ENCODE assay signal across 17 cellular contexts in genomic region chr12:62847709-62848108, GRCh38.
A peak's percentile ranks its signal among the peaks of the same experiment; 100 is the strongest.
DNase-seq lines count a peak whose midpoint lies in the region; ATAC-seq and TF ChIP-seq lines count a peak whose summit lies in the region.
"Had no signal": no experiment of that assay in that cellular context is flagged by ENCODE, and none has a peak within 500 bp of the region (broad histone marks: within the 10 kb centered on the region; RNA-seq: fewer than 3 reads in every experiment).

No MANE protein-coding gene starts in this region.

- ATAC-seq in heart right ventricle (peak in 6 of 8 donors; percentile 22 to 73 (median 61)), mucosa of descending colon (peak; percentile 62), GM21528 (IDR thresholded peaks at IDR 0.05; ENCODE audit: low FRiP score, unreplicated experiment) (no peak)

- H3K9me3 ChIP-seq in heart right ventricle (no peaks in the 10 kb centered on the region), mucosa of descending colon (no peaks in the 10 kb centered on the region), HAP-1 (no peaks in the 10 kb centered on the region)
- H3K9me3 ChIP-seq: BE2C had no signal

- H3K36me3 ChIP-seq in heart right ventricle (no peaks in the 10 kb centered on the region), mucosa of descending colon (ENCODE audit: low read depth) (no peaks in the 10 kb centered on the region), HAP-1 (replicated peaks) (no peaks in the 10 kb centered on the region)
- H3K36me3 ChIP-seq: BE2C had no signal

- WGBS in heart right ventricle, 2 donors, result 68 to 73% methylated on average over 2 of the region's 2 CpGs

- in situ Hi-C loops in HAP-1 (cut with MboI; ENCODE audit: low sequenced_read_pairs), result no loop called here

- H3K27me3 ChIP-seq in heart right ventricle (no peaks in the 10 kb centered on the region), HAP-1 (ENCODE audit: low read depth) (no peaks in the 10 kb centered on the region)
- H3K27me3 ChIP-seq: BE2C had no signal

- H3K9me3 Mint-ChIP-seq in activated naive CD4-positive, alpha-beta T cell treated with anti-CD3 and anti-CD28 coated beads for 36 hours, result no peaks in the 10 kb centered on the region
- H3K9me3 Mint-ChIP-seq: CD4-positive, alpha-beta T cell; H9 had no signal

- TF ChIP-seq CTCF in heart right ventricle (IDR thresholded peaks at IDR 0.05) (no peak), choroid plexus epithelial cell (conservative IDR thresholded peaks at IDR 0.05; ENCODE audit: low read depth, low read length) (no peak), mucosa of descending colon (IDR thresholded peaks at IDR 0.05) (no peak)

- H3K4me1 ChIP-seq in heart right ventricle (peaks cover 3 to 73% (median 26%) of the 10 kb centered on the region in 9 donors), mucosa of descending colon (ENCODE audit: low read depth) (no peaks in the 10 kb centered on the region), HAP-1 (peaks cover 13% of the 10 kb centered on the region)
- H3K4me1 ChIP-seq: BE2C had no signal

- H3K27ac ChIP-seq in heart right ventricle, result peak overlapping the region in 7 of 10 donors; percentile 13 to 78 (median 42)
- no peak overlapping the region for H3K27ac ChIP-seq in substantia nigra (ENCODE audit: low read depth, low read length, poor library complexity, severe bottlenecking)

- intact Hi-C loops in heart right ventricle (cut with DNase I), result loop anchor here in 2 of 10 donors (10.0 kb wide), 1 partner anchor 87 kb away; the partner anchor contains the start of gene PPM1H (in 2 of the 2)
- intact Hi-C loops in cardiac septum (cut with DNase I), result no loop called here
- intact Hi-C loops in mucosa of descending colon (cut with DNase I, micrococcal nuclease), result no loop called here
- intact Hi-C loops in activated naive CD4-positive, alpha-beta T cell treated with anti-CD3 and anti-CD28 coated beads for 36 hours (cut with micrococcal nuclease), result no loop called here

- DNase-seq in heart right ventricle, result no peak
- no peak for DNase-seq in cardiac septum (ENCODE audit: low spot score)
- DNase-seq in choroid plexus epithelial cell (ENCODE audit: low read depth), result peak; percentile 45
- no peak for DNase-seq in mucosa of descending colon
- no peak for DNase-seq in activated naive CD4-positive, alpha-beta T cell treated with anti-CD3 and anti-CD28 coated beads for 36 hours
- DNase-seq in HAP-1 (ENCODE audit: low spot score in 2 of 2), result no peak
- no peak for DNase-seq in substantia nigra (lab: John Stamatoyannopoulos, UW)
- DNase-seq: 8988T; BE2C; CD4-positive, alpha-beta T cell; H9; Karpas-422; MM.1S; NCI-H1105; NCI-H187; NCI-H69 had no signal

- H3K27ac Mint-ChIP-seq in activated naive CD4-positive, alpha-beta T cell treated with anti-CD3 and anti-CD28 coated beads for 36 hours, result no peak overlapping the region
- H3K27ac Mint-ChIP-seq: CD4-positive, alpha-beta T cell had no signal

- peaks cover 11% of the 10 kb centered on the region for H3K27me3 Mint-ChIP-seq in activated naive CD4-positive, alpha-beta T cell treated with anti-CD3 and anti-CD28 coated beads for 36 hours (ENCODE audit: low read depth)

- H3K4me1 Mint-ChIP-seq in activated naive CD4-positive, alpha-beta T cell treated with anti-CD3 and anti-CD28 coated beads for 36 hours (ENCODE audit: low read depth), result no peaks in the 10 kb centered on the region

- no peaks in the 10 kb centered on the region for H3K36me3 Mint-ChIP-seq in activated naive CD4-positive, alpha-beta T cell treated with anti-CD3 and anti-CD28 coated beads for 36 hours (ENCODE audit: low read depth)

- CTCF ChIA-PET in activated naive CD4-positive, alpha-beta T cell treated with anti-CD3 and anti-CD28 coated beads for 36 hours (lab: Charles Lee), result interaction anchor here (0.7 kb wide), 1 partner anchor 86 kb away, joined by 4 read pairs; no protein-coding TSS in a partner anchor

- no peak overlapping the region for H3K4me3 Mint-ChIP-seq in activated naive CD4-positive, alpha-beta T cell treated with anti-CD3 and anti-CD28 coated beads for 36 hours
- H3K4me3 Mint-ChIP-seq: CD4-positive, alpha-beta T cell; H9 had no signal

- no peak overlapping the region for H3K4me3 ChIP-seq in heart right ventricle
- H3K4me3 ChIP-seq in choroid plexus epithelial cell (ENCODE audit: low read depth, low read length), result no peak overlapping the region
- H3K4me3 ChIP-seq in mucosa of descending colon, result no peak overlapping the region
- no peak overlapping the region for H3K4me3 ChIP-seq in HAP-1
